In the genomic region with DNA sequence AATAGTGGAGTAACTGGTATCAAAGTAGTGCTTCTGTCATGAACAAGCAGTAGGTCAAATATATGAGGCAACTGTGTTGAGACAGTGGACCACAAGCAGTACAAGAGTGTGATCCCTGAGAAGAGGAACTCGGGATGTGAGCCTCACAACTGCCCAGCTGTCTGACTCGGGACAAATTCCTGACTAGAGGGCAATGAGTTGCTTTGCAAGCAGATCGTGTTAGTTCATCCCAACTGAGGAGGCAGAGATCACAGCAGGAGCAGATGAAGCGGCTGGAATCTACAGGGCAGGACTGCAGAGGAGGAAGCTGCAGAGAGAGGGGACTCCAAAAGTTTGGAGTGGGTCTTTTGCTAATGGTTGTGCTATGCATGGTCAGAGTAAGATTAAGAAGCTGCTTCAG, we compare ENCODE assay signal across 1 cellular context.
TF ChIP-seq lines count a peak whose summit lies in the region.

No MANE protein-coding gene starts in this region.

TF ChIP-seq in WTC11, 78 proteins besides CTCF, POLR2A, EP300 and RAD21:
- TF ChIP-seq, protein P1, sequence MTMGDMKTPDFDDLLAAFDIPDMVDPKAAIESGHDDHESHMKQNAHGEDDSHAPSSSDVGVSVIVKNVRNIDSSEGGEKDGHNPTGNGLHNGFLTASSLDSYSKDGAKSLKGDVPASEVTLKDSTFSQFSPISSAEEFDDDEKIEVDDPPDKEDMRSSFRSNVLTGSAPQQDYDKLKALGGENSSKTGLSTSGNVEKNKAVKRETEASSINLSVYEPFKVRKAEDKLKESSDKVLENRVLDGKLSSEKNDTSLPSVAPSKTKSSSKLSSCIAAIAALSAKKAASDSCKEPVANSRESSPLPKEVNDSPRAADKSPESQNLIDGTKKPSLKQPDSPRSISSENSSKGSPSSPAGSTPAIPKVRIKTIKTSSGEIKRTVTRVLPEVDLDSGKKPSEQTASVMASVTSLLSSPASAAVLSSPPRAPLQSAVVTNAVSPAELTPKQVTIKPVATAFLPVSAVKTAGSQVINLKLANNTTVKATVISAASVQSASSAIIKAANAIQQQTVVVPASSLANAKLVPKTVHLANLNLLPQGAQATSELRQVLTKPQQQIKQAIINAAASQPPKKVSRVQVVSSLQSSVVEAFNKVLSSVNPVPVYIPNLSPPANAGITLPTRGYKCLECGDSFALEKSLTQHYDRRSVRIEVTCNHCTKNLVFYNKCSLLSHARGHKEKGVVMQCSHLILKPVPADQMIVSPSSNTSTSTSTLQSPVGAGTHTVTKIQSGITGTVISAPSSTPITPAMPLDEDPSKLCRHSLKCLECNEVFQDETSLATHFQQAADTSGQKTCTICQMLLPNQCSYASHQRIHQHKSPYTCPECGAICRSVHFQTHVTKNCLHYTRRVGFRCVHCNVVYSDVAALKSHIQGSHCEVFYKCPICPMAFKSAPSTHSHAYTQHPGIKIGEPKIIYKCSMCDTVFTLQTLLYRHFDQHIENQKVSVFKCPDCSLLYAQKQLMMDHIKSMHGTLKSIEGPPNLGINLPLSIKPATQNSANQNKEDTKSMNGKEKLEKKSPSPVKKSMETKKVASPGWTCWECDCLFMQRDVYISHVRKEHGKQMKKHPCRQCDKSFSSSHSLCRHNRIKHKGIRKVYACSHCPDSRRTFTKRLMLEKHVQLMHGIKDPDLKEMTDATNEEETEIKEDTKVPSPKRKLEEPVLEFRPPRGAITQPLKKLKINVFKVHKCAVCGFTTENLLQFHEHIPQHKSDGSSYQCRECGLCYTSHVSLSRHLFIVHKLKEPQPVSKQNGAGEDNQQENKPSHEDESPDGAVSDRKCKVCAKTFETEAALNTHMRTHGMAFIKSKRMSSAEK (CRISPR knock-in tag; IDR thresholded peaks at IDR 0.05; ENCODE audit: borderline replicate concordance) = no peak
- TF ChIP-seq EMX1 (CRISPR knock-in tag; IDR thresholded peaks at IDR 0.05) (no peak), SMAD4 (CRISPR knock-in tag; IDR thresholded peaks at IDR 0.05) (no peak), ZNF671 (CRISPR knock-in tag; IDR thresholded peaks at IDR 0.05) (no peak), PRRX2 (CRISPR knock-in tag; IDR thresholded peaks at IDR 0.05) (no peak), E2F5 (CRISPR knock-in tag; IDR thresholded peaks at IDR 0.05) (no peak), AFF4 (CRISPR knock-in tag; IDR thresholded peaks at IDR 0.05; ENCODE audit: borderline replicate concordance) (no peak), ZBTB43 (CRISPR knock-in tag; IDR thresholded peaks at IDR 0.05) (no peak), MXD4 (CRISPR knock-in tag; IDR thresholded peaks at IDR 0.05; ENCODE audit: borderline replicate concordance) (no peak), FOXP1 (CRISPR knock-in tag; IDR thresholded peaks at IDR 0.05; ENCODE audit: borderline replicate concordance) (no peak), TEAD1 (CRISPR knock-in tag; IDR thresholded peaks at IDR 0.05) (no peak; the same call in 1 of the 2 replicates), NFATC4 (CRISPR knock-in tag; IDR thresholded peaks at IDR 0.05) (no peak), ERG (CRISPR knock-in tag; IDR thresholded peaks at IDR 0.05) (no peak)
- TF ChIP-seq, protein P2, sequence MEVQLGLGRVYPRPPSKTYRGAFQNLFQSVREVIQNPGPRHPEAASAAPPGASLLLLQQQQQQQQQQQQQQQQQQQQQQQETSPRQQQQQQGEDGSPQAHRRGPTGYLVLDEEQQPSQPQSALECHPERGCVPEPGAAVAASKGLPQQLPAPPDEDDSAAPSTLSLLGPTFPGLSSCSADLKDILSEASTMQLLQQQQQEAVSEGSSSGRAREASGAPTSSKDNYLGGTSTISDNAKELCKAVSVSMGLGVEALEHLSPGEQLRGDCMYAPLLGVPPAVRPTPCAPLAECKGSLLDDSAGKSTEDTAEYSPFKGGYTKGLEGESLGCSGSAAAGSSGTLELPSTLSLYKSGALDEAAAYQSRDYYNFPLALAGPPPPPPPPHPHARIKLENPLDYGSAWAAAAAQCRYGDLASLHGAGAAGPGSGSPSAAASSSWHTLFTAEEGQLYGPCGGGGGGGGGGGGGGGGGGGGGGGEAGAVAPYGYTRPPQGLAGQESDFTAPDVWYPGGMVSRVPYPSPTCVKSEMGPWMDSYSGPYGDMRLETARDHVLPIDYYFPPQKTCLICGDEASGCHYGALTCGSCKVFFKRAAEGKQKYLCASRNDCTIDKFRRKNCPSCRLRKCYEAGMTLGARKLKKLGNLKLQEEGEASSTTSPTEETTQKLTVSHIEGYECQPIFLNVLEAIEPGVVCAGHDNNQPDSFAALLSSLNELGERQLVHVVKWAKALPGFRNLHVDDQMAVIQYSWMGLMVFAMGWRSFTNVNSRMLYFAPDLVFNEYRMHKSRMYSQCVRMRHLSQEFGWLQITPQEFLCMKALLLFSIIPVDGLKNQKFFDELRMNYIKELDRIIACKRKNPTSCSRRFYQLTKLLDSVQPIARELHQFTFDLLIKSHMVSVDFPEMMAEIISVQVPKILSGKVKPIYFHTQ (CRISPR knock-in tag; IDR thresholded peaks at IDR 0.05) = no peak
